Comparison of ENCODE assay signal across 10 cellular contexts in the genomic region with DNA sequence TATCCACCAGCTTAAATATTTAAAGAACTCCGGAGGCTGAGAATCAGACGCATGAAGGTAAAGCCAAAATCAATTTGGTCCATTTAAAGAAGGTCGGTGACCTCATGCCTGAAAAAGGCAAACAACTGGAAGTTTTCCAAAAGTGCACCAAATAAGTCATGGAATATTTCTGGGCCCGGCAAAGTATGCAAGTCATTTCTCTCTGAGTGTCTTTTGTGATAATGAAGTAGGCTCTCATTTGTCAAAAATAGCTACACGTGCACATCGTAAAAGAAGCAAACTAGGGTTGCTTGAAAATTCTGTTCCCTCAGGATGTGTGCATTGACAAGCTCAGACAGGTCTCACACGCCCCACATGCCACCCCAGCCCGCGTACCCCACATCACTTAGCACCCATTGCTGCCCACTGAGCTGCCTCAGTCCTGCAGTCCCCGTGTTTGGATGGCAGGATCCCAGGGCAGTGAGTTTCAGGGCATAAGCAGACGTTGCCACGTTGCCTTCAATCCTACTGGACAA. TPM values are rescaled to one million over a fixed set of nuclear protein-coding genes. Genes with fewer than 3 reads are reported as not detected.
DNase-seq lines count a peak whose midpoint lies in the region; ATAC-seq and TF ChIP-seq lines count a peak whose summit lies in the region.
"Had no signal": no experiment of that assay in that cellular context is flagged by ENCODE, and none has a peak within 500 bp of the region (broad histone marks: within the 10 kb centered on the region; RNA-seq: fewer than 3 reads in every experiment).

No MANE protein-coding gene starts in this region.

- peaks cover 57% of the 10 kb centered on the region for H3K36me3 Mint-ChIP-seq in dendritic cell treated with granulocyte-macrophage colony-stimulating factor and Interleukin-4, amounts not matched to agents 40 ng/mL and 50 ng/mL, for 4 days (ENCODE audit: low read depth)

- intact Hi-C loops in Right ventricle myocardium inferior (cut with DNase I) (loop anchor here (2.0 kb wide), 1 partner anchor 19 kb away; no protein-coding TSS in a partner anchor), cardiac septum (cut with DNase I) (loop anchor here (2.0 kb wide), 3 partner anchors 19 to 37 kb away; no protein-coding TSS in a partner anchor), aorta (cut with DNase I) (loop anchor here in 1 of 2 donors (2.0 kb wide), 1 partner anchor 69 kb away; no protein-coding TSS in a partner anchor)
- intact Hi-C loops in dendritic cell treated with granulocyte-macrophage colony-stimulating factor and Interleukin-4, amounts not matched to agents 40 ng/mL and 50 ng/mL, for 4 days (cut with micrococcal nuclease): no loop called here

- DNase-seq in Right ventricle myocardium inferior (ENCODE audit: missing footprints) (no peak), cardiac septum (ENCODE audit: low spot score) (no peak), lung (ENCODE audit: low spot score) (no peak), aorta (peak in 1 of 2 donors; percentile 64), amygdala (lab: John Stamatoyannopoulos, UW) (no peak)
- DNase-seq in activated CD4-positive, alpha-beta T cell treated with anti-CD3 and anti-CD28 coated beads, Interleukin-2, amount 50 U/mL, for 1 hour: no peak
- DNase-seq: activated T-cell treated with anti-CD3 and anti-CD28 coated beads, Interleukin-2, amount 50 U/mL, for 72 hours had no signal

- H3K27me3 ChIP-seq in lung (ENCODE audit: control insufficient read depth, insufficient read depth) (no peaks in the 10 kb centered on the region), aorta (ENCODE audit: control insufficient read depth in 1 of 2, insufficient read depth in 2 of 2, low read length in 1 of 2) (no peaks in the 10 kb centered on the region)
- H3K27me3 ChIP-seq: BE2C had no signal

- H3K9me3 ChIP-seq in lung (ENCODE audit: control insufficient read depth in 2 of 2, insufficient read depth in 1 of 2, low read length in 1 of 2): no peaks in the 10 kb centered on the region
- H3K9me3 ChIP-seq in aorta (ENCODE audit: control insufficient read depth, low read length): no peaks in the 10 kb centered on the region
- H3K9me3 ChIP-seq: BE2C had no signal

- H3K4me3 ChIP-seq in lung: no peak overlapping the region
- no peak overlapping the region for H3K4me3 ChIP-seq in aorta (ENCODE audit: low read length in 2 of 2)

- ATAC-seq in Right ventricle myocardium inferior: peak; percentile 43
- ATAC-seq in lung (ENCODE audit: insufficient read depth, low FRiP score): peak; percentile 54
- peak; percentile 72 for ATAC-seq in aorta (ENCODE audit: low FRiP score)
- ATAC-seq in GM19397 (IDR thresholded peaks at IDR 0.05; ENCODE audit: unreplicated experiment): no peak
- ATAC-seq: activated T-cell treated with anti-CD3 and anti-CD28 coated beads, Interleukin-2, amount 50 U/mL, for 72 hours had no signal

- no peak for TF ChIP-seq CTCF in lung (IDR thresholded peaks at IDR 0.05; ENCODE audit: control extremely low read depth, extremely low read depth)

- H3K27ac ChIP-seq in lung (ENCODE audit: low read depth in 1 of 2, low read length in 1 of 2) (peak overlapping the region; percentile 40 to 94), aorta (ENCODE audit: low read depth in 1 of 2, low read length in 2 of 2) (peak overlapping the region; percentile 86 to 98)

- WGBS in lung, 2 donors: 45 to 65% methylated on average over 12 of the region's 12 CpGs
- whole genome bisulfite sequencing in aorta, 2 donors: 4% methylated on average over 12 of the region's 12 CpGs

- H3K4me3 Mint-ChIP-seq in dendritic cell treated with granulocyte-macrophage colony-stimulating factor and Interleukin-4, amounts not matched to agents 40 ng/mL and 50 ng/mL, for 4 days: no peak overlapping the region
- H3K4me3 Mint-ChIP-seq: activated T-cell treated with anti-CD3 and anti-CD28 coated beads, Interleukin-2, amount 50 U/mL, for 72 hours had no signal

- H3K9me3 Mint-ChIP-seq in dendritic cell treated with granulocyte-macrophage colony-stimulating factor and Interleukin-4, amounts not matched to agents 40 ng/mL and 50 ng/mL, for 4 days: no peaks in the 10 kb centered on the region
- H3K9me3 Mint-ChIP-seq: activated T-cell treated with anti-CD3 and anti-CD28 coated beads, Interleukin-2, amount 50 U/mL, for 72 hours had no signal

- peaks cover 20% of the 10 kb centered on the region for H3K4me1 Mint-ChIP-seq in dendritic cell treated with granulocyte-macrophage colony-stimulating factor and Interleukin-4, amounts not matched to agents 40 ng/mL and 50 ng/mL, for 4 days (ENCODE audit: low read depth)

- H3K27me3 Mint-ChIP-seq in dendritic cell treated with granulocyte-macrophage colony-stimulating factor and Interleukin-4, amounts not matched to agents 40 ng/mL and 50 ng/mL, for 4 days: no peaks in the 10 kb centered on the region

- H3K27ac Mint-ChIP-seq in dendritic cell treated with granulocyte-macrophage colony-stimulating factor and Interleukin-4, amounts not matched to agents 40 ng/mL and 50 ng/mL, for 4 days: peak overlapping the region; percentile 31
- H3K27ac Mint-ChIP-seq: activated T-cell treated with anti-CD3 and anti-CD28 coated beads, Interleukin-2, amount 50 U/mL, for 72 hours had no signal

- H3K36me3 ChIP-seq in lung (ENCODE audit: control insufficient read depth in 2 of 2, insufficient read depth in 2 of 2, low read length in 2 of 2) (peaks cover 0 to 18% of the 10 kb centered on the region in 2 donors), aorta (ENCODE audit: control insufficient read depth in 1 of 2, insufficient read depth in 2 of 2, low read length in 1 of 2) (no peaks in the 10 kb centered on the region)
- H3K36me3 ChIP-seq: BE2C had no signal

- H3K4me1 ChIP-seq in lung (ENCODE audit: control insufficient read depth in 2 of 2, insufficient read depth in 2 of 2, low read length in 2 of 2): peaks cover 10 to 11% of the 10 kb centered on the region in 2 donors
- H3K4me1 ChIP-seq in aorta (ENCODE audit: control insufficient read depth in 1 of 2, insufficient read depth in 2 of 2, low read length in 2 of 2): no peaks in the 10 kb centered on the region

RNA-seq across cellular contexts. Expression of gene PYGB, which starts 20.5 kb away (rescaled TPM):
- total RNA-seq in Right ventricle myocardium inferior (174 TPM), cardiac septum (386 TPM), lung (10 to 100 TPM; 30.3 to 90.3 TPM), aorta (10 to 100 TPM; 92.8 to 95.2 TPM)
- polyA plus RNA-seq in lung (10 to 100 TPM; 33.0 to 61.6 TPM), aorta (100 to 1,000 TPM in 1 of 2 donors, 10 to 100 TPM in 1; 37.9 to 143 TPM)

RNA-seq across cellular contexts. Expression of gene ENTPD6, which starts 31.9 kb away (rescaled TPM):
- 132 TPM for total RNA-seq in Right ventricle myocardium inferior
- total RNA-seq in cardiac septum: 102 TPM
- total RNA-seq in lung: 10 to 100 TPM; 33.8 to 78.8 TPM
- polyA plus RNA-seq in lung: 10 to 100 TPM; 52.0 to 52.5 TPM
- 10 to 100 TPM; 68.8 to 69.8 TPM for total RNA-seq in aorta
- 100 to 1,000 TPM in 1 of 2 donors, 10 to 100 TPM in 1; 25.5 to 111 TPM for polyA plus RNA-seq in aorta
